In genomic region chr2:38000485-38001222, GRCh38 we compare ENCODE assay signal across 25 cellular contexts.
"Had no signal": no experiment of that assay in that cellular context is flagged by ENCODE, and none has a peak within 500 bp of the region (broad histone marks: within the 10 kb centered on the region; RNA-seq: fewer than 3 reads in every experiment).

No MANE protein-coding gene starts in this region.

- H3K4me3 ChIP-seq: colonic mucosa, gastrocnemius medialis, left lung, prostate gland, right atrium auricular region, stomach, testis, tibial artery had no signal

- FAIRE-seq: keratinocyte had no signal

- H3K36me3 ChIP-seq: colonic mucosa, prostate gland had no signal

- DNase-seq: colonic mucosa; effector CD8-positive, alpha-beta T cell; endodermal cell; foreskin fibroblast; gastrocnemius medialis; head of caudate nucleus; left lung; mesenchymal stem cell; naive thymus-derived CD8-positive, alpha-beta T cell; nephron progenitor cell; nucleus accumbens; stimulated activated CD4-positive, alpha-beta T cell treated with anti-CD3 and anti-CD28 coated beads, Interleukin-2, amount 100 ng/mL, for 24 hours; stimulated activated CD4-positive, alpha-beta T cell treated with anti-CD3 and anti-CD28 coated beads, Interleukin-4, amount 100 ng/mL, for 24 hours; stimulated activated naive CD4-positive, alpha-beta T cell treated with Interleukin-2 at 50 U/mL for 16 hours; stomach; substantia nigra; testis; tibial artery had no signal

- H3K9me3 ChIP-seq: colonic mucosa, gastrocnemius medialis, prostate gland, testis, tibial artery had no signal

- H3K4me1 ChIP-seq: colonic mucosa, gastrocnemius medialis, left lung, prostate gland, right atrium auricular region, stomach, testis, tibial artery had no signal

- ATAC-seq: esophagus mucosa; gastrocnemius medialis; left lung; naive thymus-derived CD8-positive, alpha-beta T cell; sciatic nerve; stimulated activated effector memory CD8-positive, alpha-beta T cell treated with anti-CD3 and anti-CD28 coated beads, Interleukin-12 subunit alpha, Interleukin-12 subunit beta, amount 100 ng/mL, for 72 hours had no signal

- H3K27me3 ChIP-seq: colonic mucosa, gastrocnemius medialis, left lung, right atrium auricular region, stomach, testis, tibial artery had no signal

- H3K27ac ChIP-seq: colonic mucosa, epithelial cell of prostate, gastrocnemius medialis, left lung, prostate gland, right atrium auricular region, stomach, testis, tibial artery had no signal
